In genomic region chrX:8105531-8105930, GRCh38 we compare ENCODE assay signal across 36 cellular contexts.
"Had no signal": no experiment of that assay in that cellular context is flagged by ENCODE, and none has a peak within 500 bp of the region (broad histone marks: within the 10 kb centered on the region; RNA-seq: fewer than 3 reads in every experiment).

No MANE protein-coding gene starts in this region.

- H3K27me3 ChIP-seq: ascending aorta, body of pancreas, brain microvascular endothelial cell, breast epithelium had no signal

- H3K4me1 ChIP-seq: ascending aorta, body of pancreas, breast epithelium had no signal

- FAIRE-seq: TTC549 had no signal

- DNase-seq: activated CD4-positive, alpha-beta memory T cell treated with anti-CD3 and anti-CD28 coated beads, Interleukin-2, amount 10 ng/mL, durations not matched to agents 7 days and 5 days; activated CD4-positive, alpha-beta T cell treated with anti-CD3 and anti-CD28 coated beads for 1 hour; activated CD4-positive, alpha-beta T cell treated with anti-CD3 and anti-CD28 coated beads for 36 hours; activated CD4-positive, alpha-beta T cell treated with anti-CD3 and anti-CD28 coated beads for 48 hours; activated CD4-positive, alpha-beta T cell treated with anti-CD3 and anti-CD28 coated beads, Interleukin-2, amount 10 ng/mL, durations not matched to agents 7 days and 5 days; activated CD4-positive, alpha-beta T cell treated with anti-CD3 and anti-CD28 coated beads, Interleukin-2, amount 50 U/mL, for 48 hours; activated CD4-positive, CD25-positive, alpha-beta regulatory T cell; activated CD8-positive, alpha-beta memory T cell treated with anti-CD3 and anti-CD28 coated beads for 24 hours; activated CD8-positive, alpha-beta memory T cell treated with anti-CD3 and anti-CD28 coated beads, Interleukin-2, amount 10 ng/mL, durations not matched to agents 7 days and 5 days; activated CD8-positive, alpha-beta memory T cell treated with anti-CD3 and anti-CD28 coated beads, Interleukin-2, amount 50 U/mL, for 48 hours; activated CD8-positive, alpha-beta T cell treated with anti-CD3 and anti-CD28 coated beads, Interleukin-2, amount 10 ng/mL, durations not matched to agents 7 days and 5 days; activated effector memory CD4-positive, alpha-beta T cell treated with Interleukin-2 at 50 U/mL for 16 hours; activated gamma-delta T cell; activated naive CD4-positive, alpha-beta T cell treated with anti-CD3 and anti-CD28 coated beads, Interleukin-2, amount 10 ng/mL, durations not matched to agents 7 days and 5 days; activated naive CD4-positive, alpha-beta T cell treated with Interleukin-2 at 50 U/mL for 16 hours; activated naive CD8-positive, alpha-beta T cell treated with anti-CD3 and anti-CD28 coated beads, Interleukin-2, amount 10 ng/mL, durations not matched to agents 7 days and 5 days; activated naive CD8-positive, alpha-beta T cell treated with anti-CD3 and anti-CD28 coated beads, Interleukin-2, amount 50 U/mL, for 24 hours; activated T-cell treated with anti-CD3 and anti-CD28 coated beads, Interleukin-2, amount 50 U/mL, for 24 hours; activated T-cell treated with anti-CD3 and anti-CD28 coated beads, Interleukin-2, amount 50 U/mL, for 48 hours; amygdala; anterior cingulate cortex; body of pancreas; brain microvascular endothelial cell; central memory CD4-positive, alpha-beta T cell; T-helper 2 cell; T-helper 9 cell had no signal

- H3K36me3 ChIP-seq: ascending aorta, brain microvascular endothelial cell, breast epithelium had no signal

- H3K4me1 Mint-ChIP-seq: activated CD4-positive, alpha-beta memory T cell treated with anti-CD3 and anti-CD28 coated beads, Interleukin-2, amount 10 ng/mL, durations not matched to agents 7 days and 5 days; activated CD4-positive, alpha-beta T cell treated with anti-CD3 and anti-CD28 coated beads for 36 hours; activated CD4-positive, alpha-beta T cell treated with anti-CD3 and anti-CD28 coated beads, Interleukin-2, amount 10 ng/mL, durations not matched to agents 7 days and 5 days; activated CD8-positive, alpha-beta memory T cell treated with anti-CD3 and anti-CD28 coated beads, Interleukin-2, amount 10 ng/mL, durations not matched to agents 7 days and 5 days; activated naive CD4-positive, alpha-beta T cell treated with anti-CD3 and anti-CD28 coated beads, Interleukin-2, amount 10 ng/mL, durations not matched to agents 7 days and 5 days; activated naive CD4-positive, alpha-beta T cell treated with anti-CD3 and anti-CD28 coated beads, Interleukin-2, amount 50 U/mL, for 24 hours; activated naive CD8-positive, alpha-beta T cell treated with anti-CD3 and anti-CD28 coated beads, Interleukin-2, amount 10 ng/mL, durations not matched to agents 7 days and 5 days; activated naive CD8-positive, alpha-beta T cell treated with anti-CD3 and anti-CD28 coated beads, Interleukin-2, amount 50 U/mL, for 24 hours had no signal

- H3K36me3 Mint-ChIP-seq: activated CD8-positive, alpha-beta memory T cell treated with anti-CD3 and anti-CD28 coated beads, Interleukin-2, amount 10 ng/mL, durations not matched to agents 7 days and 5 days; activated naive CD4-positive, alpha-beta T cell treated with anti-CD3 and anti-CD28 coated beads, Interleukin-2, amount 10 ng/mL, durations not matched to agents 7 days and 5 days; activated naive CD4-positive, alpha-beta T cell treated with anti-CD3 and anti-CD28 coated beads, Interleukin-2, amount 50 U/mL, for 24 hours; activated naive CD8-positive, alpha-beta T cell; activated naive CD8-positive, alpha-beta T cell treated with anti-CD3 and anti-CD28 coated beads, Interleukin-2, amount 10 ng/mL, durations not matched to agents 7 days and 5 days had no signal

- H3K27me3 Mint-ChIP-seq: activated CD4-positive, alpha-beta memory T cell treated with anti-CD3 and anti-CD28 coated beads, Interleukin-2, amount 10 ng/mL, durations not matched to agents 7 days and 5 days; activated CD4-positive, alpha-beta T cell treated with anti-CD3 and anti-CD28 coated beads for 36 hours; activated CD4-positive, alpha-beta T cell treated with anti-CD3 and anti-CD28 coated beads, Interleukin-2, amount 10 ng/mL, durations not matched to agents 7 days and 5 days; activated CD8-positive, alpha-beta memory T cell treated with anti-CD3 and anti-CD28 coated beads, Interleukin-2, amount 10 ng/mL, durations not matched to agents 7 days and 5 days; activated naive CD4-positive, alpha-beta T cell treated with anti-CD3 and anti-CD28 coated beads, Interleukin-2, amount 10 ng/mL, durations not matched to agents 7 days and 5 days; activated naive CD4-positive, alpha-beta T cell treated with anti-CD3 and anti-CD28 coated beads, Interleukin-2, amount 50 U/mL, for 24 hours; activated naive CD8-positive, alpha-beta T cell; activated naive CD8-positive, alpha-beta T cell treated with anti-CD3 and anti-CD28 coated beads, Interleukin-2, amount 10 ng/mL, durations not matched to agents 7 days and 5 days; activated naive CD8-positive, alpha-beta T cell treated with anti-CD3 and anti-CD28 coated beads, Interleukin-2, amount 50 U/mL, for 24 hours; activated T-cell treated with anti-CD3 and anti-CD28 coated beads, Interleukin-2, amount 50 U/mL, for 24 hours had no signal

- H3K4me3 ChIP-seq: ascending aorta, body of pancreas, breast epithelium had no signal

- H3K27ac Mint-ChIP-seq: activated CD4-positive, alpha-beta memory T cell treated with anti-CD3 and anti-CD28 coated beads, Interleukin-2, amount 10 ng/mL, durations not matched to agents 7 days and 5 days; activated CD4-positive, alpha-beta T cell treated with anti-CD3 and anti-CD28 coated beads for 36 hours; activated CD4-positive, alpha-beta T cell treated with anti-CD3 and anti-CD28 coated beads, Interleukin-2, amount 10 ng/mL, durations not matched to agents 7 days and 5 days; activated CD8-positive, alpha-beta memory T cell treated with anti-CD3 and anti-CD28 coated beads, Interleukin-2, amount 10 ng/mL, durations not matched to agents 7 days and 5 days; activated CD8-positive, alpha-beta T cell treated with anti-CD3 and anti-CD28 coated beads, Interleukin-2, amount 10 ng/mL, durations not matched to agents 7 days and 5 days; activated naive CD4-positive, alpha-beta T cell treated with anti-CD3 and anti-CD28 coated beads, Interleukin-2, amount 10 ng/mL, durations not matched to agents 7 days and 5 days; activated naive CD4-positive, alpha-beta T cell treated with anti-CD3 and anti-CD28 coated beads, Interleukin-2, amount 50 U/mL, for 24 hours; activated naive CD8-positive, alpha-beta T cell; activated naive CD8-positive, alpha-beta T cell treated with anti-CD3 and anti-CD28 coated beads, Interleukin-2, amount 10 ng/mL, durations not matched to agents 7 days and 5 days; activated naive CD8-positive, alpha-beta T cell treated with anti-CD3 and anti-CD28 coated beads, Interleukin-2, amount 50 U/mL, for 24 hours; activated T-cell treated with anti-CD3 and anti-CD28 coated beads, Interleukin-2, amount 50 U/mL, for 24 hours; activated T-helper 2 cell treated with anti-CD3 and anti-CD28 coated beads, Interferon-gamma antibody, Interleukin-2, Interleukin-4, amounts not matched to agents 10 μg/mL and 5 μg/mL and 100 μg/mL, durations not matched to agents 14 hours and 24 hours and 36 hours; T-helper 1 cell treated with Interleukin-12 subunit alpha and Interleukin-12 subunit beta and Interleukin-4 antibody, amounts not matched to agents 30 μg/mL and 1 μg/mL, for 36 hours; T-helper 2 cell treated with Interferon-gamma antibody and Interleukin-4, amounts not matched to agents 5 μg/mL and 100 μg/mL, for 36 hours had no signal

- H3K9me3 ChIP-seq: ascending aorta, body of pancreas had no signal

- H3K27ac ChIP-seq: ascending aorta, body of pancreas, brain microvascular endothelial cell, breast epithelium, VCaP had no signal

- H3K9me3 Mint-ChIP-seq: activated CD4-positive, alpha-beta memory T cell treated with anti-CD3 and anti-CD28 coated beads, Interleukin-2, amount 10 ng/mL, durations not matched to agents 7 days and 5 days; activated CD4-positive, alpha-beta T cell treated with anti-CD3 and anti-CD28 coated beads, Interleukin-2, amount 10 ng/mL, durations not matched to agents 7 days and 5 days; activated naive CD4-positive, alpha-beta T cell treated with anti-CD3 and anti-CD28 coated beads, Interleukin-2, amount 50 U/mL, for 24 hours; T-helper 2 cell treated with Interferon-gamma antibody and Interleukin-4, amounts not matched to agents 5 μg/mL and 100 μg/mL, for 36 hours had no signal

- H3K4me3 Mint-ChIP-seq: activated CD4-positive, alpha-beta memory T cell treated with anti-CD3 and anti-CD28 coated beads, Interleukin-2, amount 10 ng/mL, durations not matched to agents 7 days and 5 days; activated CD4-positive, alpha-beta T cell treated with anti-CD3 and anti-CD28 coated beads for 36 hours; activated CD4-positive, alpha-beta T cell treated with anti-CD3 and anti-CD28 coated beads, Interleukin-2, amount 10 ng/mL, durations not matched to agents 7 days and 5 days; activated CD8-positive, alpha-beta memory T cell treated with anti-CD3 and anti-CD28 coated beads, Interleukin-2, amount 10 ng/mL, durations not matched to agents 7 days and 5 days; activated CD8-positive, alpha-beta T cell treated with anti-CD3 and anti-CD28 coated beads, Interleukin-2, amount 10 ng/mL, durations not matched to agents 7 days and 5 days; activated naive CD4-positive, alpha-beta T cell treated with anti-CD3 and anti-CD28 coated beads, Interleukin-2, amount 10 ng/mL, durations not matched to agents 7 days and 5 days; activated naive CD4-positive, alpha-beta T cell treated with anti-CD3 and anti-CD28 coated beads, Interleukin-2, amount 50 U/mL, for 24 hours; activated naive CD8-positive, alpha-beta T cell; activated naive CD8-positive, alpha-beta T cell treated with anti-CD3 and anti-CD28 coated beads, Interleukin-2, amount 10 ng/mL, durations not matched to agents 7 days and 5 days; activated naive CD8-positive, alpha-beta T cell treated with anti-CD3 and anti-CD28 coated beads, Interleukin-2, amount 50 U/mL, for 24 hours; activated T-cell treated with anti-CD3 and anti-CD28 coated beads, Interleukin-2, amount 50 U/mL, for 24 hours; T-helper 1 cell treated with Interleukin-12 subunit alpha and Interleukin-12 subunit beta and Interleukin-4 antibody, amounts not matched to agents 30 μg/mL and 1 μg/mL, for 36 hours; T-helper 2 cell treated with Interferon-gamma antibody and Interleukin-4, amounts not matched to agents 5 μg/mL and 100 μg/mL, for 36 hours had no signal

- ATAC-seq: activated CD4-positive, alpha-beta T cell treated with anti-CD3 and anti-CD28 coated beads for 36 hours; activated CD4-positive, CD25-positive, alpha-beta regulatory T cell treated with anti-CD3 and anti-CD28 coated beads, Interleukin-2, amount 50 U/mL, for 24 hours; activated CD8-positive, alpha-beta memory T cell treated with anti-CD3 and anti-CD28 coated beads, Interleukin-2, amount 10 ng/mL, durations not matched to agents 7 days and 5 days; activated CD8-positive, alpha-beta T cell treated with anti-CD3 and anti-CD28 coated beads, Interleukin-2, amount 10 ng/mL, durations not matched to agents 7 days and 5 days; activated naive CD8-positive, alpha-beta T cell treated with anti-CD3 and anti-CD28 coated beads, Interleukin-2, amount 50 U/mL, for 24 hours; body of pancreas had no signal
